Comparison of ENCODE assay signal across 15 cellular contexts in the genomic region with DNA sequence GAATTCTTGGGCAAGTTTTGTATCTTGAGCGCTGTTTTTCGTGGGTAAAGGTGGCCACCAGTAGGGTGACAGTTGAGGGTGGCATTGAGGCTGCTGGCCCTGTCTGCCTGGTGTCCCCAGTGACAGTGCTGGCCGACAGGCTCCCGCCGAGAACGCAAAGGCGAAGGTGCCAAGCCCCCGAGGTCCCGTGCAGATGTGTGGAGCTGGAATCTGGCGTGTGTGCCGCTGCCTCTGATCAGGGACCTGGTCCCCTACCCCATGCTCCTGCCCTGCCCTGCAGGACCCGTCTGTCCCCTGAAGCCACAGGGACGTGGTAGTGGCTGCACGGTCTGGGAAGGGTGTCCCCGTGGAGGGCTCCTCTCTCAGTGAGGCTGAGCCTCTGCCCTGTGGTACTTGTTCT. TPM values are rescaled to one million over a fixed set of nuclear protein-coding genes. Genes with fewer than 3 reads are reported as not detected.
DNase-seq lines count a peak whose midpoint lies in the region; ATAC-seq, FAIRE-seq and TF ChIP-seq lines count a peak whose summit lies in the region.
"Had no signal": no experiment of that assay in that cellular context is flagged by ENCODE, and none has a peak within 500 bp of the region (broad histone marks: within the 10 kb centered on the region; RNA-seq: fewer than 3 reads in every experiment).

No MANE protein-coding gene starts in this region.

- WGBS in IMR-90 (ENCODE audit: extremely low coverage in 2 of 2, insufficient read length in 1 of 2), 2 experiments, result 90% methylated on average over 12 of the region's 15 CpGs; no CpG with 5 or more reads in 1 of the 2 experiments
- WGBS in K562 (ENCODE audit: insufficient coverage, low coverage, missing lambda C conversion rate), result 97% methylated on average over 15 of the region's 15 CpGs

- no peak overlapping the region for H2AFZ ChIP-seq in IMR-90 (replicated peaks; ENCODE audit: low read length, poor library complexity)
- H2AFZ ChIP-seq in K562 (ENCODE audit: low read depth, low read length), result no peak overlapping the region
- no peak overlapping the region for H2AFZ ChIP-seq in osteoblast (ENCODE audit: low read length)

- H3K9me1 ChIP-seq in IMR-90 (ENCODE audit: insufficient read depth, low read length), result peaks cover 12% of the 10 kb centered on the region
- H3K9me1 ChIP-seq in K562 (ENCODE audit: control insufficient read depth, insufficient read depth, low read length), result peaks cover 20% of the 10 kb centered on the region

- POLR2A ChIA-PET in IMR-90 (lab: Charles Lee; ENCODE audit: unreplicated experiment), result no interaction called here
- POLR2A ChIA-PET in K562 (lab: Yijun Ruan, JAX), result interaction anchor here (0.6 to 1.7 kb wide), 5 partner anchors 13 to 298 kb away, joined by 3 to 6 read pairs (median 4); no protein-coding TSS in a partner anchor

- H3K18ac ChIP-seq in IMR-90 (ENCODE audit: low read depth, low read length), result no peak overlapping the region

- intact Hi-C loops in IMR-90 (cut with micrococcal nuclease), result no loop called here
- intact Hi-C loops in K562 (cut with micrococcal nuclease), result no loop called here

- no peak overlapping the region for H2AK5ac ChIP-seq in IMR-90 (ENCODE audit: low read depth, low read length)

- dilution Hi-C loops in IMR-90 (cut with HindIII; ENCODE audit: low sequenced_read_pairs, unreplicated experiment), result no loop called here

- in situ Hi-C loops in IMR-90 (cut with MboI; ENCODE audit: low sequenced_read_pairs) (no loop called here), K562 (cut with MboI) (no loop called here)

- no peak for ATAC-seq in IMR-90 (ENCODE audit: low read depth)
- no peak for ATAC-seq in K562
- ATAC-seq in GM18519 (IDR thresholded peaks at IDR 0.05; ENCODE audit: low FRiP score, unreplicated experiment), result no peak
- no peak for ATAC-seq in HG03039 (IDR thresholded peaks at IDR 0.05; ENCODE audit: unreplicated experiment)
- ATAC-seq: gastrocnemius medialis had no signal

- no peaks in the 10 kb centered on the region for H3K9me3 Mint-ChIP-seq in T-helper 2 cell treated with Interferon-gamma antibody and Interleukin-4, amounts not matched to agents 5 μg/mL and 100 μg/mL, for 36 hours

- TF ChIP-seq POLR2A in IMR-90 (IDR thresholded peaks at IDR 0.05; ENCODE audit: low read depth, low read length), result no peak
- no peak for TF ChIP-seq POLR2A in K562 (conservative IDR thresholded peaks at IDR 0.05)

- no TSS peak for BruUV-seq in IMR-90 (replicated peaks; lab: Mats Ljungman, UMichigan)
- BruUV-seq in K562 (replicated peaks; lab: Mats Ljungman, UMichigan), result no TSS peak

- H3K79me2 ChIP-seq in K562 (ENCODE audit: control insufficient read depth, insufficient read depth, low read length) (peaks cover 68% of the 10 kb centered on the region), osteoblast (ENCODE audit: insufficient read depth, low read length) (peaks cover 80% of the 10 kb centered on the region)

- H2BK120ac ChIP-seq in IMR-90 (ENCODE audit: low read depth, low read length), result no peak overlapping the region

- peak overlapping the region; percentile 29; the same call in 1 of the 2 replicates for H3K23ac ChIP-seq in IMR-90 (ENCODE audit: low read depth, low read length)

- H3K4me1 ChIP-seq in IMR-90 (ENCODE audit: control insufficient read depth, insufficient read depth, low read length) (peaks cover 15% of the 10 kb centered on the region), K562 (replicated peaks in 1 of 2; ENCODE audit: control insufficient read depth in 2 of 2, insufficient read depth in 2 of 2, low read length in 2 of 2) (peaks cover 12 to 57% of the 10 kb centered on the region in 2 experiments), osteoblast (ENCODE audit: insufficient read depth, low read length) (peaks cover 23% of the 10 kb centered on the region)

- no peak for FAIRE-seq in K562 (lab: Jason Lieb, UNC)
- FAIRE-seq: endometrium had no signal

- H2BK5ac ChIP-seq in IMR-90 (ENCODE audit: low read depth, low read length, poor library complexity, severe bottlenecking), result no peak overlapping the region

- peaks cover 80% of the 10 kb centered on the region for H4K20me1 ChIP-seq in IMR-90 (ENCODE audit: insufficient read depth, low read length)
- peaks cover 50% of the 10 kb centered on the region for H4K20me1 ChIP-seq in K562 (replicated peaks; ENCODE audit: control insufficient read depth, insufficient read depth, low read length)
- H4K20me1 ChIP-seq in osteoblast (ENCODE audit: insufficient read depth, low read length), result peaks cover 67% of the 10 kb centered on the region

- no peak overlapping the region for H4K91ac ChIP-seq in IMR-90 (ENCODE audit: insufficient read depth, low read depth, low read length)

- H2BK20ac ChIP-seq in IMR-90 (ENCODE audit: low read depth, low read length), result no peak overlapping the region

- no peak overlapping the region for H3K4ac ChIP-seq in IMR-90 (ENCODE audit: low read depth, low read length)

- no peaks in the 10 kb centered on the region for H3K27me3 Mint-ChIP-seq in T-helper 2 cell treated with Interferon-gamma antibody and Interleukin-4, amounts not matched to agents 5 μg/mL and 100 μg/mL, for 36 hours (ENCODE audit: low read depth)

- H3K4me1 Mint-ChIP-seq in T-helper 2 cell treated with Interferon-gamma antibody and Interleukin-4, amounts not matched to agents 5 μg/mL and 100 μg/mL, for 36 hours (ENCODE audit: low read depth), result peaks cover 13% of the 10 kb centered on the region

- DNase-seq in T-helper 2 cell treated with Interferon-gamma antibody and Interleukin-4, amounts not matched to agents 5 μg/mL and 100 μg/mL, for 36 hours (ENCODE audit: low spot score), result no peak
- DNase-seq in T-helper 2 cell (no peak), IMR-90 (no peak), K562 (ENCODE audit: extremely low read depth in 1 of 4, low spot score in 3 of 4) (no peak), osteoblast (ENCODE audit: insufficient read length, low spot score, missing footprints) (peak; percentile 49), COLO668 (lab: John Stamatoyannopoulos, UW; ENCODE audit: unreplicated experiment) (no peak)
- DNase-seq: 8988T; gastrocnemius medialis; SK-N-SH; stimulated activated CD4-positive, alpha-beta T cell treated with anti-CD3 and anti-CD28 coated beads, Interleukin-4, amount 100 ng/mL, for 24 hours; stimulated activated naive CD4-positive, alpha-beta T cell had no signal

- no peak overlapping the region for H3K56ac ChIP-seq in IMR-90 (ENCODE audit: extremely low read depth, insufficient read depth, low read length)

- H4K5ac ChIP-seq in IMR-90 (ENCODE audit: low read depth, low read length), result no peak overlapping the region

- H3K27ac ChIP-seq in IMR-90 (ENCODE audit: insufficient read depth, low read length) (no peak overlapping the region), K562 (ENCODE audit: extremely low read depth, low read depth, low read length) (no peak overlapping the region; the same call in 2 of the 3 replicates), osteoblast (ENCODE audit: low read depth, low read length) (peak overlapping the region; percentile 10)

- TF ChIP-seq RAD21 in IMR-90 (IDR thresholded peaks at IDR 0.05; ENCODE audit: low read length), result no peak
- TF ChIP-seq RAD21 in K562 (CRISPR knock-in tag; conservative IDR thresholded peaks at IDR 0.05 in 1 of 2, IDR thresholded peaks at IDR 0.05 in 1 of 2), result no peak

- no peaks in the 10 kb centered on the region for H3K27me3 ChIP-seq in IMR-90 (ENCODE audit: control insufficient read depth, insufficient read depth, low read length)
- H3K27me3 ChIP-seq in K562 (ENCODE audit: control insufficient read depth in 2 of 2, insufficient read depth in 2 of 2, low read length in 2 of 2), result no peaks in the 10 kb centered on the region
- H3K27me3 ChIP-seq in osteoblast (ENCODE audit: insufficient read depth, low read length), result no peaks in the 10 kb centered on the region
- H3K27me3 ChIP-seq: gastrocnemius medialis had no signal

- H3K4me2 ChIP-seq in IMR-90 (ENCODE audit: low read depth, low read length) (no peak overlapping the region), K562 (ENCODE audit: insufficient read depth, low read length) (no peak overlapping the region), osteoblast (ENCODE audit: insufficient read depth, low read length) (no peak overlapping the region)

- CTCF ChIA-PET in IMR-90 (lab: Yijun Ruan, JAX) (no interaction called here), K562 (lab: Yijun Ruan, JAX; ENCODE audit: low intra/inter-chr PET ratio) (no interaction called here)

- H3K4me3 Mint-ChIP-seq in T-helper 2 cell treated with Interferon-gamma antibody and Interleukin-4, amounts not matched to agents 5 μg/mL and 100 μg/mL, for 36 hours, result peak overlapping the region; percentile 36

- peaks cover 49% of the 10 kb centered on the region for H3K36me3 ChIP-seq in IMR-90 (ENCODE audit: control insufficient read depth, insufficient read depth, low read length)
- peaks cover 74% of the 10 kb centered on the region for H3K36me3 ChIP-seq in K562 (ENCODE audit: control insufficient read depth, insufficient read depth, low read length)
- peaks cover 37% of the 10 kb centered on the region for H3K36me3 ChIP-seq in osteoblast (ENCODE audit: insufficient read depth, low read length)

- H4K8ac ChIP-seq in IMR-90 (ENCODE audit: low read depth in 2 of 2, low read length in 2 of 2), result no peak overlapping the region

- H3K79me1 ChIP-seq in IMR-90 (ENCODE audit: low read depth in 1 of 2, low read length in 2 of 2), result peaks cover 3 to 39% of the 10 kb centered on the region in 2 experiments

- no peak for TF ChIP-seq CTCF in IMR-90 (conservative IDR thresholded peaks at IDR 0.05; ENCODE audit: low read depth, low read length)
- TF ChIP-seq CTCF in K562 (IDR thresholded peaks at IDR 0.05 in 2 of 3, conservative IDR thresholded peaks at IDR 0.05 in 1 of 3; ENCODE audit: insufficient read depth in 2 of 3, low read depth in 1 of 3, low read length in 3 of 3), result no peak
- no peak for TF ChIP-seq CTCF in osteoblast (IDR thresholded peaks at IDR 0.05; ENCODE audit: extremely low read depth, low read depth, low read length)

- H2AK9ac ChIP-seq in IMR-90 (replicated peaks; ENCODE audit: low read depth, low read length, poor library complexity), result no peak overlapping the region

- H3K36me3 Mint-ChIP-seq in T-helper 2 cell treated with Interferon-gamma antibody and Interleukin-4, amounts not matched to agents 5 μg/mL and 100 μg/mL, for 36 hours (ENCODE audit: low read depth), result peaks cover 40% of the 10 kb centered on the region

- H3K14ac ChIP-seq in IMR-90 (replicated peaks; ENCODE audit: low read depth, low read length), result no peak overlapping the region

- no peak overlapping the region for H2BK15ac ChIP-seq in IMR-90 (ENCODE audit: low read depth, low read length)

- H3K4me3 ChIP-seq in IMR-90 (ENCODE audit: insufficient read depth, low read depth, low read length) (no peak overlapping the region), K562 (no peak overlapping the region), osteoblast (ENCODE audit: insufficient read depth, low read length) (no peak overlapping the region)
- H3K4me3 ChIP-seq: gastrocnemius medialis had no signal

- H3K9ac ChIP-seq in IMR-90 (ENCODE audit: low read depth, low read length) (no peak overlapping the region), K562 (ENCODE audit: insufficient read depth in 1 of 2, low read depth in 2 of 2, low read length in 2 of 2) (peak overlapping the region in 1 of 2 experiments; percentile 85; a peak in 2 of 4 replicates)
- H3K9ac ChIP-seq: SK-N-SH had no signal

- no peak overlapping the region for H3K27ac Mint-ChIP-seq in T-helper 2 cell treated with Interferon-gamma antibody and Interleukin-4, amounts not matched to agents 5 μg/mL and 100 μg/mL, for 36 hours

- no peak for TF ChIP-seq EP300 in K562 (IDR thresholded peaks at IDR 0.05; ENCODE audit: low read length)

- H3K9me3 ChIP-seq in IMR-90 (ENCODE audit: control insufficient read depth, insufficient read depth, low read length), result no peaks in the 10 kb centered on the region
- H3K9me3 ChIP-seq in K562 (replicated peaks; ENCODE audit: control insufficient read depth, insufficient read depth, low read depth, low read length), result no peaks in the 10 kb centered on the region
- H3K9me3 ChIP-seq in osteoblast (ENCODE audit: low read depth, low read length), result no peaks in the 10 kb centered on the region
- H3K9me3 ChIP-seq: gastrocnemius medialis, SK-N-SH had no signal

RNA-seq across cellular contexts. Expression of a gene that starts 3.5 kb away (rescaled TPM):
- 30.8 and 45.0 TPM in 2 replicates for total RNA-seq in IMR-90 (2012; rRNA removed)
- 113 and 140 TPM in 2 replicates for polyA plus RNA-seq in IMR-90 (2012; rRNA removed)
- 47.2 and 66.3 TPM in 2 replicates for polyA plus RNA-seq in IMR-90 (2012; cell fraction: cytosol; rRNA removed)
- polyA plus RNA-seq in IMR-90 (2012; cell fraction: nucleus; rRNA removed; ENCODE audit: low replicate concordance), result 119 and 179 TPM in 2 replicates
- total RNA-seq in K562 (2011; cell fraction: chromatin; rRNA removed; ENCODE audit: low replicate concordance), result 163 and 370 TPM in 2 replicates
- total RNA-seq in K562 (2011; cell fraction: nucleolus; rRNA removed), result 214 and 227 TPM in 2 replicates
- 128 and 149 TPM in 2 replicates for total RNA-seq in K562 (2011; cell fraction: nucleoplasm; rRNA removed)
- 64.7 and 104 TPM in 2 replicates for total RNA-seq in K562 (2014; rRNA removed)
- 103 and 114 TPM in 2 replicates for total RNA-seq in K562 (2014; rRNA removed; fragmentation: Illumina TruSeq; extraction: Trizol)
- total RNA-seq in K562 (2015; rRNA removed; fragmentation: Illumina TruSeq; extraction: Trizol), result 96.9 and 104 TPM in 2 replicates
- 208 and 215 TPM in 2 replicates for total RNA-seq in K562 (2021)
- 132 and 145 TPM in 2 replicates for polyA plus RNA-seq in K562 (2011; rRNA removed)
- 67.6 and 119 TPM in 2 replicates for polyA plus RNA-seq in K562 (2011; cell fraction: cytosol; rRNA removed)
- 140 and 142 TPM in 2 replicates for polyA plus RNA-seq in K562 (2011; cell fraction: nucleus; rRNA removed)
- polyA plus RNA-seq in K562 (2012), result 143 and 153 TPM in 2 replicates
- polyA plus RNA-seq in K562 (2014; fragmentation: Illumina TruSeq; extraction: Trizol), result 222 and 254 TPM in 2 replicates
- polyA plus RNA-seq in K562 (2014; fragmentation: Nextera tagmentation; extraction: Ambion mirVana), result 10 to 100 TPM; 36.6 to 45.1 TPM
- 171 and 184 TPM in 2 replicates for polyA plus RNA-seq in K562 (2014; rRNA removed)
- polyA minus RNA-seq in K562 (2011; rRNA and poly(A)+ RNA removed), result 118 and 130 TPM in 2 replicates
- polyA minus RNA-seq in K562 (2011; cell fraction: cytosol; rRNA and poly(A)+ RNA removed), result 69.2 and 93.4 TPM in 2 replicates
- 62.3 and 72.8 TPM in 2 replicates for polyA minus RNA-seq in K562 (2011; cell fraction: nucleus; rRNA and poly(A)+ RNA removed)
- 37.1 and 49.2 TPM in 2 replicates for total RNA-seq in osteoblast

RNA-seq across cellular contexts. Expression of a gene that starts 20.5 kb away (rescaled TPM):
- 0.36 and 0.56 TPM in 2 replicates for total RNA-seq in IMR-90 (2012; rRNA removed)
- polyA plus RNA-seq in IMR-90 (2012; rRNA removed), result 0.65 and 0.77 TPM in 2 replicates
- polyA plus RNA-seq in IMR-90 (2012; cell fraction: cytosol; rRNA removed), result 0.40 and 0.73 TPM in 2 replicates
- polyA plus RNA-seq in IMR-90 (2012; cell fraction: nucleus; rRNA removed; ENCODE audit: low replicate concordance), result 4.2 and 8.4 TPM in 2 replicates
- 10.8 and 42.1 TPM in 2 replicates for total RNA-seq in K562 (2011; cell fraction: chromatin; rRNA removed; ENCODE audit: low replicate concordance)
- total RNA-seq in K562 (2011; cell fraction: nucleolus; rRNA removed), result 29.0 and 32.5 TPM in 2 replicates
- total RNA-seq in K562 (2011; cell fraction: nucleoplasm; rRNA removed), result 13.0 and 13.4 TPM in 2 replicates
- total RNA-seq in K562 (2014; rRNA removed), result 2.3 and 4.5 TPM in 2 replicates
- 0.06 and 0.18 TPM in 2 replicates for total RNA-seq in K562 (2014; rRNA removed; fragmentation: Illumina TruSeq; extraction: Trizol)
- total RNA-seq in K562 (2015; rRNA removed; fragmentation: Illumina TruSeq; extraction: Trizol), result 0.33 and 1.2 TPM in 2 replicates
- total RNA-seq in K562 (2021), result 3.3 and 3.4 TPM in 2 replicates
- 0.81 and 1.8 TPM in 2 replicates for polyA plus RNA-seq in K562 (2011; rRNA removed)
- 0.55 and 1.9 TPM in 2 replicates for polyA plus RNA-seq in K562 (2011; cell fraction: cytosol; rRNA removed)
- polyA plus RNA-seq in K562 (2011; cell fraction: nucleus; rRNA removed), result 15.2 and 24.6 TPM in 2 replicates
- polyA plus RNA-seq in K562 (2012), result 3.2 and 13.5 TPM in 2 replicates
- polyA plus RNA-seq in K562 (2014; fragmentation: Illumina TruSeq; extraction: Trizol), result 0.34 and 1.1 TPM in 2 replicates
- under 1 TPM in 1 of 2 experiments, not detected in 1; 0.03 TPM for polyA plus RNA-seq in K562 (2014; fragmentation: Nextera tagmentation; extraction: Ambion mirVana)
- 1.5 and 4.5 TPM in 2 replicates for polyA plus RNA-seq in K562 (2014; rRNA removed)
- polyA minus RNA-seq in K562 (2011; rRNA and poly(A)+ RNA removed), result 0.33 and 1.1 TPM in 2 replicates
- polyA minus RNA-seq in K562 (2011; cell fraction: cytosol; rRNA and poly(A)+ RNA removed), result 1.7 and 1.9 TPM in 2 replicates
- 8.8 and 11.0 TPM in 2 replicates for polyA minus RNA-seq in K562 (2011; cell fraction: nucleus; rRNA and poly(A)+ RNA removed)
- under 0.01 and 0.29 TPM in 2 replicates for total RNA-seq in osteoblast

RNA-seq across cellular contexts. Expression of a gene that starts 38.8 kb away (rescaled TPM):
- total RNA-seq in IMR-90 (2012; rRNA removed) (38.0 and 46.4 TPM in 2 replicates), K562 (2014; rRNA removed) (74.8 and 100.0 TPM in 2 replicates), K562 (2014; rRNA removed; fragmentation: Illumina TruSeq; extraction: Trizol) (6.7 TPM in 2 replicates), K562 (2015; rRNA removed; fragmentation: Illumina TruSeq; extraction: Trizol) (29.6 and 31.9 TPM in 2 replicates), K562 (2021) (50.5 and 53.7 TPM in 2 replicates), osteoblast (53.6 and 57.8 TPM in 2 replicates)
- polyA plus RNA-seq in IMR-90 (2012; rRNA removed) (52.9 and 77.8 TPM in 2 replicates), K562 (2011; rRNA removed) (15.8 and 16.5 TPM in 2 replicates), K562 (2014; fragmentation: Illumina TruSeq; extraction: Trizol) (10.3 and 22.1 TPM in 2 replicates), K562 (2014; fragmentation: Nextera tagmentation; extraction: Ambion mirVana) (1 to 10 TPM; 1.5 to 2.4 TPM), K562 (2014; rRNA removed) (53.3 and 75.7 TPM in 2 replicates)
- 87.2 and 116 TPM in 2 replicates for polyA plus RNA-seq in IMR-90 (2012; cell fraction: cytosol; rRNA removed)
- polyA plus RNA-seq in IMR-90 (2012; cell fraction: nucleus; rRNA removed; ENCODE audit: low replicate concordance), result 39.9 and 72.5 TPM in 2 replicates
- total RNA-seq in K562 (2011; cell fraction: chromatin; rRNA removed; ENCODE audit: low replicate concordance), result 2.8 and 6.4 TPM in 2 replicates
- total RNA-seq in K562 (2011; cell fraction: nucleolus; rRNA removed), result 8.8 and 12.3 TPM in 2 replicates
- 3.4 and 7.0 TPM in 2 replicates for total RNA-seq in K562 (2011; cell fraction: nucleoplasm; rRNA removed)
- polyA plus RNA-seq in K562 (2011; cell fraction: cytosol; rRNA removed), result 21.3 and 65.5 TPM in 2 replicates
- polyA plus RNA-seq in K562 (2011; cell fraction: nucleus; rRNA removed), result 12.1 and 18.1 TPM in 2 replicates
- polyA plus RNA-seq in K562 (2012), result 34.9 and 46.9 TPM in 2 replicates
- polyA minus RNA-seq in K562 (2011; rRNA and poly(A)+ RNA removed), result 2.6 and 4.5 TPM in 2 replicates
- polyA minus RNA-seq in K562 (2011; cell fraction: cytosol; rRNA and poly(A)+ RNA removed), result 17.2 and 24.6 TPM in 2 replicates
- 7.1 and 7.8 TPM in 2 replicates for polyA minus RNA-seq in K562 (2011; cell fraction: nucleus; rRNA and poly(A)+ RNA removed)

RNA-seq across cellular contexts. Expression of a gene that starts 38.8 kb away (rescaled TPM):
- 14.7 and 14.9 TPM in 2 replicates for total RNA-seq in IMR-90 (2012; rRNA removed)
- 70.8 and 85.2 TPM in 2 replicates for polyA plus RNA-seq in IMR-90 (2012; rRNA removed)
- 103 and 128 TPM in 2 replicates for polyA plus RNA-seq in IMR-90 (2012; cell fraction: cytosol; rRNA removed)
- polyA plus RNA-seq in IMR-90 (2012; cell fraction: nucleus; rRNA removed; ENCODE audit: low replicate concordance), result 113 and 180 TPM in 2 replicates
- total RNA-seq in K562 (2011; cell fraction: chromatin; rRNA removed; ENCODE audit: low replicate concordance), result 42.1 and 68.9 TPM in 2 replicates
- total RNA-seq in K562 (2011; cell fraction: nucleolus; rRNA removed), result 52.6 and 53.5 TPM in 2 replicates
- 51.0 and 57.1 TPM in 2 replicates for total RNA-seq in K562 (2011; cell fraction: nucleoplasm; rRNA removed)
- total RNA-seq in K562 (2014; rRNA removed), result 22.3 and 24.0 TPM in 2 replicates
- 4.7 and 6.1 TPM in 2 replicates for total RNA-seq in K562 (2014; rRNA removed; fragmentation: Illumina TruSeq; extraction: Trizol)
- 13.6 and 13.9 TPM in 2 replicates for total RNA-seq in K562 (2015; rRNA removed; fragmentation: Illumina TruSeq; extraction: Trizol)
- 19.9 and 22.2 TPM in 2 replicates for total RNA-seq in K562 (2021)
- 18.6 and 20.7 TPM in 2 replicates for polyA plus RNA-seq in K562 (2011; rRNA removed)
- polyA plus RNA-seq in K562 (2011; cell fraction: cytosol; rRNA removed), result 20.9 and 40.1 TPM in 2 replicates
- 55.5 and 97.5 TPM in 2 replicates for polyA plus RNA-seq in K562 (2011; cell fraction: nucleus; rRNA removed)
- 18.3 and 26.9 TPM in 2 replicates for polyA plus RNA-seq in K562 (2012)
- 9.0 and 13.6 TPM in 2 replicates for polyA plus RNA-seq in K562 (2014; fragmentation: Illumina TruSeq; extraction: Trizol)
- polyA plus RNA-seq in K562 (2014; fragmentation: Nextera tagmentation; extraction: Ambion mirVana), result 1 to 10 TPM in 1 of 2 experiments, under 1 TPM in 1; 0.69 to 1.0 TPM
- polyA plus RNA-seq in K562 (2014; rRNA removed), result 31.5 and 33.3 TPM in 2 replicates
- polyA minus RNA-seq in K562 (2011; rRNA and poly(A)+ RNA removed), result 1.6 and 5.7 TPM in 2 replicates
- polyA minus RNA-seq in K562 (2011; cell fraction: cytosol; rRNA and poly(A)+ RNA removed), result 7.7 and 10.3 TPM in 2 replicates
- 11.7 and 13.1 TPM in 2 replicates for polyA minus RNA-seq in K562 (2011; cell fraction: nucleus; rRNA and poly(A)+ RNA removed)
- total RNA-seq in osteoblast, result 67.8 and 69.1 TPM in 2 replicates

RNA-seq across cellular contexts. Expression of a gene that starts 57.0 kb away (rescaled TPM):
- total RNA-seq in IMR-90 (2012; rRNA removed) (not detected in 2 replicates), K562 (2014; rRNA removed) (not detected in 2 replicates), K562 (2014; rRNA removed; fragmentation: Illumina TruSeq; extraction: Trizol) (not detected in 2 replicates), K562 (2015; rRNA removed; fragmentation: Illumina TruSeq; extraction: Trizol) (not detected in 2 replicates), K562 (2021) (not detected in 2 replicates), osteoblast (not detected in 2 replicates)
- polyA plus RNA-seq in IMR-90 (2012; rRNA removed) (not detected in 2 replicates), K562 (2011; rRNA removed) (not detected in 2 replicates), K562 (2014; fragmentation: Illumina TruSeq; extraction: Trizol) (not detected in 2 replicates), K562 (2014; fragmentation: Nextera tagmentation; extraction: Ambion mirVana) (not detected), K562 (2014; rRNA removed) (not detected in 2 replicates)
- not detected in 2 replicates for polyA plus RNA-seq in IMR-90 (2012; cell fraction: cytosol; rRNA removed)
- not detected in 2 replicates for polyA plus RNA-seq in IMR-90 (2012; cell fraction: nucleus; rRNA removed; ENCODE audit: low replicate concordance)
- total RNA-seq in K562 (2011; cell fraction: chromatin; rRNA removed; ENCODE audit: low replicate concordance), result not detected in 2 replicates
- total RNA-seq in K562 (2011; cell fraction: nucleolus; rRNA removed), result not detected in 2 replicates
- total RNA-seq in K562 (2011; cell fraction: nucleoplasm; rRNA removed), result not detected in 2 replicates
- not detected in 2 replicates for polyA plus RNA-seq in K562 (2011; cell fraction: cytosol; rRNA removed)
- polyA plus RNA-seq in K562 (2011; cell fraction: nucleus; rRNA removed), result not detected in 2 replicates
- polyA plus RNA-seq in K562 (2012), result 0.07 TPM in 1 of 2 replicates, not detected in the other
- not detected in 2 replicates for polyA minus RNA-seq in K562 (2011; rRNA and poly(A)+ RNA removed)
- polyA minus RNA-seq in K562 (2011; cell fraction: cytosol; rRNA and poly(A)+ RNA removed), result not detected in 2 replicates
- polyA minus RNA-seq in K562 (2011; cell fraction: nucleus; rRNA and poly(A)+ RNA removed), result not detected in 2 replicates
- total RNA-seq: cardiac septum had no signal
- polyA plus RNA-seq: SK-N-SH had no signal
